ENCODE assay signal across 8 cellular contexts in the genomic region with DNA sequence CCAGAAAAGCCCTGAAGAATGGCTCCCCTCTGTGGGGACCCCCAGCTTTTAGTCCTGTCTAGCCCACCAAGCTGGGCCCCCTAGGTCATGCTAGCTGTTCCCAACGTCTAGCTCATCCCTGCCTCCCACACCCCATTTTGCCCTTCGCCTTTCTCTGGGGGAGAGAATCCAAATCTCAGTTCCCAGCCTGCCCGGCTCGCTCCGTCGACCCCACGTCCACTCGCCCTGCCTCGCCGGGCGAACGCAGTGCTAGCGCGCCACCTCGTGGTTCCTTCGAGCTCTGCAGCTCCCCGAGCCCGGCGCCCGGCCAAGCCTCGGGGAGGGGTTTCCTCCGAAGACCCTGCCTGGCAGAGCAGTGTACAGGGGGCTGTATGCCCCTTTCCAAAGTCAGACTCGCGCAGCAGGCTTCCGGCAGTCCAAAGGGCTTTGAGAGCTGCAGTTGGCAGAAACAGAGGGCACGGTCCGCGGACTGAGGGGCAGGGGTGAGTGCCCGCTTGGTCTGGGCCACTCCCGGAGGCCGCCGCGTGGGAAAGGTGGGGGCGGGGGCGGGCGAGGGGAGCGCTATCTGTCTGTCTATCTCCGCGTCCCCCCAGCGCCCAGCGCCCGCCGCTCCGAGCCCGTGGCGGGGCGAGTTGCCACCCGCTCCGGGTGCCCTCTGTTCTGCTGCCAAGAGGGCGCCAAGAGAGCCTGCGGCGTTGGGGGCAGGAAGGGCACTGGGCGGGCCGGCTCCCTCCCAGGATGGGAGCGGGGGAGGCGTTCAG. TPM values are rescaled to one million over a fixed set of nuclear protein-coding genes. Genes with fewer than 3 reads are reported as not detected.
DNase-seq lines count a peak whose midpoint lies in the region; ATAC-seq and TF ChIP-seq lines count a peak whose summit lies in the region.

No MANE protein-coding gene starts in this region.

- H3K9ac ChIP-seq in SU-DHL-6 (ENCODE audit: low read length) (no peak overlapping the region), adipocyte (ENCODE audit: low read length) (no peak overlapping the region), iPS-15b (ENCODE audit: low read depth, low read length) (no peak overlapping the region)

- H3K36me3 ChIP-seq in SU-DHL-6 (ENCODE audit: low read length) (no peaks in the 10 kb centered on the region), adipocyte (ENCODE audit: control insufficient read depth, insufficient read depth, low read length, severe bottlenecking) (no peaks in the 10 kb centered on the region), iPS-15b (ENCODE audit: control insufficient read depth, insufficient read depth, low read length) (no peaks in the 10 kb centered on the region)

- no peak for ATAC-seq in HG03196 (IDR thresholded peaks at IDR 0.05; ENCODE audit: unreplicated experiment)

- no peak overlapping the region for H3K4me2 ChIP-seq in SU-DHL-6 (ENCODE audit: low read depth, low read length, poor library complexity, severe bottlenecking)

- H3K4me1 ChIP-seq in adipocyte (ENCODE audit: control insufficient read depth, insufficient read depth, low read length) = peaks cover 16% of the 10 kb centered on the region
- peaks cover 11% of the 10 kb centered on the region for H3K4me1 ChIP-seq in iPS-15b (ENCODE audit: control insufficient read depth, insufficient read depth, low read length)

- no peaks in the 10 kb centered on the region for H3F3A ChIP-seq in SU-DHL-6 (ENCODE audit: insufficient read depth)

- H3K27me3 ChIP-seq in SU-DHL-6 (ENCODE audit: low read length) = no peaks in the 10 kb centered on the region
- H3K27me3 ChIP-seq in adipocyte (replicated peaks; ENCODE audit: control insufficient read depth, insufficient read depth, low read length) = peaks cover 41% of the 10 kb centered on the region
- peaks cover 96% of the 10 kb centered on the region for H3K27me3 ChIP-seq in iPS-15b (ENCODE audit: control insufficient read depth, insufficient read depth, low read length)

- peak overlapping the region; percentile 44 for H3K4me3 ChIP-seq in Jurkat, Clone E6-1 (ENCODE audit: low read length)
- no peak overlapping the region for H3K4me3 ChIP-seq in SU-DHL-6 (ENCODE audit: insufficient read depth, low read length, poor library complexity, severe bottlenecking)
- H3K4me3 ChIP-seq in adipocyte (ENCODE audit: low read length) = peak overlapping the region; percentile 68
- H3K4me3 ChIP-seq in iPS-15b (ENCODE audit: low read depth, low read length) = peak overlapping the region; percentile 50

- H2AFZ ChIP-seq in SU-DHL-6 (ENCODE audit: low read depth, low read length, severe bottlenecking) = no peak overlapping the region

- no peaks in the 10 kb centered on the region for H3K9me2 ChIP-seq in SU-DHL-6 (replicated peaks; ENCODE audit: insufficient read depth, low read length)

- H4K20me1 ChIP-seq in SU-DHL-6 (ENCODE audit: low read depth, low read length) = no peaks in the 10 kb centered on the region

- H3K27ac ChIP-seq in SU-DHL-6 (ENCODE audit: low read depth, low read length) = no peak overlapping the region

- peak; percentile 94 for DNase-seq in D341Med (ENCODE audit: low spot score)
- DNase-seq in Jurkat, Clone E6-1 (ENCODE audit: low read depth, low spot score) = no peak
- DNase-seq in adipocyte (ENCODE audit: low read depth) = peak; percentile 79
- DNase-seq in stimulated activated CD4-positive, alpha-beta T cell treated with anti-CD3 and anti-CD28 coated beads, Interleukin-12 subunit alpha, Interleukin-12 subunit beta, amount 100 ng/mL, for 48 hours (ENCODE audit: low read depth in 2 of 3, low spot score in 1 of 3) = peak; percentile 37 to 69 (median 51)
- DNase-seq in kidney glomerular epithelial cell (lab: John Stamatoyannopoulos, UW) = no peak

- H3K9me3 ChIP-seq in SU-DHL-6 (ENCODE audit: insufficient read depth, low read length) (no peaks in the 10 kb centered on the region), adipocyte (ENCODE audit: control insufficient read depth, low read length) (no peaks in the 10 kb centered on the region), iPS-15b (ENCODE audit: control insufficient read depth, insufficient read depth, low read length) (no peaks in the 10 kb centered on the region)

- peak; percentile 88 for TF ChIP-seq CTCF in SU-DHL-6 (IDR thresholded peaks at IDR 0.05; ENCODE audit: insufficient read depth, low read length, poor library complexity, severe bottlenecking)

- no peaks in the 10 kb centered on the region for H3K79me2 ChIP-seq in SU-DHL-6 (ENCODE audit: insufficient read depth, low read length)

RNA-seq across cellular contexts. Expression of a gene that starts 1.7 kb away (rescaled TPM):
- 4.1 TPM for polyA plus RNA-seq in Jurkat, Clone E6-1 (2012; ENCODE audit: insufficient read depth, insufficient read length)

RNA-seq across cellular contexts. Expression of a gene that starts 27.7 kb away (rescaled TPM):
- polyA plus RNA-seq in Jurkat, Clone E6-1 (2012; ENCODE audit: insufficient read depth, insufficient read length) = 12.1 TPM

RNA-seq across cellular contexts. Expression of a gene that starts 59.2 kb away (rescaled TPM):
- polyA plus RNA-seq in Jurkat, Clone E6-1 (2012; ENCODE audit: insufficient read depth, insufficient read length) = 14.3 TPM

Comparison
In these comparisons a context has a peak if more than half of its experiments do, and no peak if none do; other contexts are left out.
1. DNase-seq: peak in D341Med (single experiment), adipocyte (single experiment) and stimulated activated CD4-positive, alpha-beta T cell treated with anti-CD3 and anti-CD28 coated beads, Interleukin-12 subunit alpha, Interleukin-12 subunit beta, amount 100 ng/mL, for 48 hours (3 of 3); none in Jurkat, Clone E6-1 (single experiment) and kidney glomerular epithelial cell (single experiment).